ENCODE assay signal across 25 cellular contexts in genomic region chr14:42654707-42655106, GRCh38.
A peak's percentile ranks its signal among the peaks of the same experiment; 100 is the strongest.
DNase-seq lines count a peak whose midpoint lies in the region; TF ChIP-seq lines count a peak whose summit lies in the region.
"Had no signal": no experiment of that assay in that cellular context is flagged by ENCODE, and none has a peak within 500 bp of the region (broad histone marks: within the 10 kb centered on the region; RNA-seq: fewer than 3 reads in every experiment).

No MANE protein-coding gene starts in this region.

- H3K36me3 ChIP-seq in Loucy (ENCODE audit: insufficient read depth, low read length) (no peaks in the 10 kb centered on the region), endodermal cell (ENCODE audit: control insufficient read depth, insufficient read depth, low read length) (no peaks in the 10 kb centered on the region), neural progenitor cell (no peaks in the 10 kb centered on the region)
- H3K36me3 ChIP-seq: BLaER1, Peyer's patch had no signal

- H3K79me2 ChIP-seq in H9 (ENCODE audit: insufficient read depth, low read length) (no peaks in the 10 kb centered on the region), Loucy (ENCODE audit: insufficient read depth, low read length) (no peaks in the 10 kb centered on the region), neural progenitor cell (ENCODE audit: low read depth) (no peaks in the 10 kb centered on the region)

- H3K23ac ChIP-seq in H9 (ENCODE audit: insufficient read length, low read depth, low read length) = no peak overlapping the region

- no peak overlapping the region for H2BK5ac ChIP-seq in H9 (ENCODE audit: insufficient read length, low read length)

- H3K4me3 Mint-ChIP-seq in H9 (peak overlapping the region; percentile 13 to 60; a peak in 4 of 5 replicates), endodermal cell (no peak overlapping the region), neural progenitor cell (no peak overlapping the region)
- H3K4me3 Mint-ChIP-seq: CD4-positive, alpha-beta T cell had no signal

- TF ChIP-seq CTCF in H9 (conservative IDR thresholded peaks at IDR 0.05) (no peak), Loucy (conservative IDR thresholded peaks at IDR 0.05; ENCODE audit: low read length) (no peak), endodermal cell (conservative IDR thresholded peaks at IDR 0.05) (no peak), neural progenitor cell (IDR thresholded peaks at IDR 0.05) (no peak), GM13976 (IDR thresholded peaks at IDR 0.05; ENCODE audit: borderline replicate concordance, control extremely low read depth, extremely low read depth, insufficient read depth, missing control alignments) (no peak)

- H3K18ac ChIP-seq in H9 (ENCODE audit: insufficient read length, low read depth, low read length) = no peak overlapping the region

- H3K9me3 ChIP-seq in H9 (ENCODE audit: control insufficient read depth, low read depth, low read length) (no peaks in the 10 kb centered on the region), Loucy (ENCODE audit: insufficient read depth, low read depth, low read length) (no peaks in the 10 kb centered on the region), endodermal cell (ENCODE audit: control insufficient read depth, low read length) (no peaks in the 10 kb centered on the region), neural progenitor cell (ENCODE audit: low read depth) (no peaks in the 10 kb centered on the region)
- H3K9me3 ChIP-seq: BLaER1, Peyer's patch had no signal

- no peaks in the 10 kb centered on the region for H3F3A ChIP-seq in Loucy (ENCODE audit: low read depth)
- H3F3A ChIP-seq in neural progenitor cell (ENCODE audit: low read depth) = no peaks in the 10 kb centered on the region

- H4K91ac ChIP-seq in H9 (ENCODE audit: insufficient read length, low read depth, low read length) = no peak overlapping the region

- H3K23me2 ChIP-seq in H9 (ENCODE audit: insufficient read length, low read depth, low read length, poor library complexity, severe bottlenecking) = no peaks in the 10 kb centered on the region

- no peak overlapping the region for H3K56ac ChIP-seq in H9 (ENCODE audit: insufficient read length, low read depth, low read length)

- no peak overlapping the region for H2BK20ac ChIP-seq in H9 (ENCODE audit: low read depth, low read length, poor library complexity, severe bottlenecking)

- no peak overlapping the region for H2BK12ac ChIP-seq in H9 (ENCODE audit: insufficient read length, low read depth, low read length)

- H3K4me1 ChIP-seq in H9 (ENCODE audit: insufficient read depth, low read length) (peaks cover 3% of the 10 kb centered on the region; the same call in 1 of the 2 replicates), Loucy (ENCODE audit: insufficient read depth, low read length, poor library complexity, severe bottlenecking) (no peaks in the 10 kb centered on the region), endodermal cell (ENCODE audit: control insufficient read depth, insufficient read depth, low read length) (peaks cover 13% of the 10 kb centered on the region), neural progenitor cell (no peaks in the 10 kb centered on the region)
- H3K4me1 ChIP-seq: BLaER1, Peyer's patch had no signal

- H3K27ac ChIP-seq in H9 (ENCODE audit: insufficient read length, low read depth, low read length) (no peak overlapping the region), endodermal cell (ENCODE audit: low read depth, low read length) (no peak overlapping the region), neural progenitor cell (no peak overlapping the region)
- H3K27ac ChIP-seq: BLaER1, HL-60, Peyer's patch, SK-N-MC had no signal

- H3K27ac Mint-ChIP-seq in H9 (peak overlapping the region in 1 of 3 experiments; percentile 37; a peak in 1 of 7 replicates), endodermal cell (peak overlapping the region; percentile 70), neural progenitor cell (no peak overlapping the region)
- H3K27ac Mint-ChIP-seq: CD4-positive, alpha-beta T cell had no signal

- H3K4me2 ChIP-seq in H9 (ENCODE audit: insufficient read depth, insufficient read length, low read length) (no peak overlapping the region), Loucy (ENCODE audit: low read depth, low read length, poor library complexity, severe bottlenecking) (no peak overlapping the region), neural progenitor cell (no peak overlapping the region)
- H3K4me2 ChIP-seq: BLaER1 had no signal

- no peak overlapping the region for H4K5ac ChIP-seq in H9 (ENCODE audit: insufficient read length, low read depth, low read length)

- H4K8ac ChIP-seq in H9 (replicated peaks; ENCODE audit: insufficient read length, low read depth, low read length) = no peak overlapping the region

- H3T11ph ChIP-seq in H9 (ENCODE audit: low read length) = no peak overlapping the region

- no CpG with 5 or more reads among the region's 2 CpGs for WGBS in H9 (ENCODE audit: extremely low coverage, insufficient read length, low lambda C conversion rate)
- WGBS in endodermal cell (ENCODE audit: insufficient coverage in 1 of 2, insufficient read length in 1 of 2), 2 experiments = 20 to 43% methylated on average over 1 to 2 of the region's 2 CpGs

- H3K36me3 Mint-ChIP-seq in H9 (ENCODE audit: insufficient read depth in 1 of 3, low read depth in 3 of 3) (peaks cover 0 to 5% (median 0%) of the 10 kb centered on the region in 3 experiments; a peak in 1 of 7 replicates), endodermal cell (ENCODE audit: low read depth) (no peaks in the 10 kb centered on the region), neural progenitor cell (no peaks in the 10 kb centered on the region)

- H3K9ac ChIP-seq in H9 (ENCODE audit: extremely low read depth, insufficient read length, low read length) = no peak overlapping the region
- H3K9ac ChIP-seq in Loucy (ENCODE audit: low read depth, low read length, poor library complexity, severe bottlenecking) = no peak overlapping the region
- no peak overlapping the region for H3K9ac ChIP-seq in endodermal cell (ENCODE audit: extremely low read depth, low read length, poor library complexity, severe bottlenecking)
- no peak overlapping the region for H3K9ac ChIP-seq in neural progenitor cell
- H3K9ac ChIP-seq: BLaER1 had no signal

- H3K27me3 ChIP-seq in H9 (ENCODE audit: insufficient read depth, low read length) (peaks cover 19% of the 10 kb centered on the region; the same call in 1 of the 2 replicates), Loucy (ENCODE audit: insufficient read depth, low read length, poor library complexity, severe bottlenecking) (no peaks in the 10 kb centered on the region), endodermal cell (ENCODE audit: control insufficient read depth, insufficient read depth, low read length, poor library complexity, severe bottlenecking) (no peaks in the 10 kb centered on the region), neural progenitor cell (no peaks in the 10 kb centered on the region)
- H3K27me3 ChIP-seq: BLaER1, Peyer's patch had no signal

- H2BK15ac ChIP-seq in H9 (ENCODE audit: low read depth, low read length) = no peak overlapping the region

- H4K20me1 ChIP-seq in H9 (ENCODE audit: control insufficient read depth, insufficient read depth, insufficient read length) (no peaks in the 10 kb centered on the region), Loucy (ENCODE audit: insufficient read depth, low read length, poor library complexity, severe bottlenecking) (no peaks in the 10 kb centered on the region), neural progenitor cell (ENCODE audit: low read depth) (no peaks in the 10 kb centered on the region)
- H4K20me1 ChIP-seq: BLaER1 had no signal

- H3K4me3 ChIP-seq in Loucy (ENCODE audit: low read length, poor library complexity, severe bottlenecking) = no peak overlapping the region
- peak overlapping the region; percentile 38 for H3K4me3 ChIP-seq in endodermal cell (ENCODE audit: low read length)
- H3K4me3 ChIP-seq in neural progenitor cell = no peak overlapping the region
- H3K4me3 ChIP-seq: BLaER1, Peyer's patch, SK-N-MC had no signal

- DNase-seq in H9 (peak; percentile 27), endodermal cell (no peak), neural progenitor cell (ENCODE audit: low spot score) (no peak), NCI-H1694 treated with DMSO at 0.1 percent for 48 hours (lab: John Stamatoyannopoulos, UW) (no peak), GM13976 (ENCODE audit: low spot score) (no peak)
- no peak for DNase-seq in activated CD8-positive, alpha-beta memory T cell treated with anti-CD3 and anti-CD28 coated beads for 24 hours
- no peak for DNase-seq in activated CD4-positive, alpha-beta T cell treated with anti-CD3 and anti-CD28 coated beads, Interleukin-2, amount 50 U/mL, for 48 hours
- DNase-seq: CD4-positive, alpha-beta T cell; GOT3; KBM-7; NCI-H1048; NCI-H1417 treated with DMSO at 0.1 percent for 48 hours; NCI-H187; NCI-H2081 treated with DMSO at 0.1 percent for 48 hours; NCI-H2171; NCI-H226; NCI-H510A; NCI-H69; OCI-M1; Peyer's patch; SIG-M5 had no signal

- in situ Hi-C loops in GM13976 (cut with MboI; ENCODE audit: low sequenced_read_pairs, unreplicated experiment) = no loop called here

- H3K79me1 ChIP-seq in H9 (ENCODE audit: insufficient read depth, low read depth, low read length, poor library complexity, severe bottlenecking) = no peaks in the 10 kb centered on the region

- no peak overlapping the region for H2AFZ ChIP-seq in H9 (ENCODE audit: low read length)
- peak overlapping the region; percentile 55; the same call in 1 of the 2 replicates for H2AFZ ChIP-seq in Loucy (ENCODE audit: low read length)
- peak overlapping the region; percentile 69 for H2AFZ ChIP-seq in neural progenitor cell (replicated peaks)

- H2BK120ac ChIP-seq in H9 (ENCODE audit: low read depth, low read length, poor library complexity, severe bottlenecking) = no peak overlapping the region

- no peak overlapping the region for H3K4ac ChIP-seq in H9 (ENCODE audit: low read depth, low read length)

- H3K14ac ChIP-seq in H9 (ENCODE audit: insufficient read depth, low read length) = no peak overlapping the region

- no peak overlapping the region for H2AK5ac ChIP-seq in H9 (ENCODE audit: insufficient read length, low read length)

- H3K9me3 Mint-ChIP-seq in H9 (peaks cover 0 to 5% of the 10 kb centered on the region in 2 experiments; a peak in 1 of 5 replicates), endodermal cell (no peaks in the 10 kb centered on the region), neural progenitor cell (no peaks in the 10 kb centered on the region)

- H3K4me1 Mint-ChIP-seq in H9 (peaks cover 23 to 26% of the 10 kb centered on the region in 2 experiments), endodermal cell (peaks cover 23% of the 10 kb centered on the region), neural progenitor cell (no peaks in the 10 kb centered on the region)

- no peaks in the 10 kb centered on the region for H3K9me2 ChIP-seq in Loucy (replicated peaks; ENCODE audit: low read depth, low read length)

- H3K27me3 Mint-ChIP-seq in H9 (ENCODE audit: low read depth) (peaks cover 55% of the 10 kb centered on the region), endodermal cell (ENCODE audit: insufficient read depth) (peaks cover 10% of the 10 kb centered on the region), neural progenitor cell (ENCODE audit: insufficient read depth, low read depth) (no peaks in the 10 kb centered on the region)
- H3K27me3 Mint-ChIP-seq: CD4-positive, alpha-beta T cell had no signal

Comparison
In these comparisons a context has a peak if more than half of its experiments do, and no peak if none do; other contexts are left out.
1. H3K4me3 Mint-ChIP-seq: peak in H9 (2 of 2); none in endodermal cell (single experiment) and neural progenitor cell (single experiment).